Comparison of ENCODE assay signal across 30 cellular contexts in genomic region chr11:17588166-17588565, GRCh38. TPM values are rescaled to one million over a fixed set of nuclear protein-coding genes. Genes with fewer than 3 reads are reported as not detected.
DNase-seq lines count a peak whose midpoint lies in the region; FAIRE-seq and TF ChIP-seq lines count a peak whose summit lies in the region.
"Had no signal": no experiment of that assay in that cellular context is flagged by ENCODE, and none has a peak within 500 bp of the region (broad histone marks: within the 10 kb centered on the region; RNA-seq: fewer than 3 reads in every experiment).

No MANE protein-coding gene starts in this region.

- H3K9me3 ChIP-seq in kidney (ENCODE audit: control insufficient read depth in 1 of 2, low read length in 2 of 2), result no peaks in the 10 kb centered on the region
- H3K9me3 ChIP-seq in spleen, result no peaks in the 10 kb centered on the region
- H3K9me3 ChIP-seq in transverse colon, result no peaks in the 10 kb centered on the region
- H3K9me3 ChIP-seq: MG63, SJCRH30 had no signal

- H3K4me3 ChIP-seq in bronchial epithelial cell (ENCODE audit: low read depth, low read length) (no peak overlapping the region), kidney (ENCODE audit: low read length in 2 of 2) (no peak overlapping the region), spleen (no peak overlapping the region), foreskin fibroblast (ENCODE audit: low read depth in 1 of 2, low read length in 2 of 2) (no peak overlapping the region), transverse colon (no peak overlapping the region)
- H3K4me3 ChIP-seq: BLaER1, GM23338, MG63, SJCRH30 had no signal

- no peak for FAIRE-seq in bronchial epithelial cell (lab: Jason Lieb, UNC)
- FAIRE-seq in kidney (lab: Jason Lieb, UNC), result no peak
- FAIRE-seq in frontal cortex (lab: Jason Lieb, UNC), result no peak

- H3K27me3 Mint-ChIP-seq in CD14-positive monocyte (ENCODE audit: low read depth in 3 of 3), result peaks cover 3 to 8% (median 6%) of the 10 kb centered on the region in 3 donors

- no peak overlapping the region for H3K4me3 Mint-ChIP-seq in CD14-positive monocyte
- H3K4me3 Mint-ChIP-seq: CD4-positive, alpha-beta T cell; GM23338; H9 had no signal

- H3K27me3 ChIP-seq in bronchial epithelial cell (ENCODE audit: control insufficient read depth, insufficient read depth, low read length) (no peaks in the 10 kb centered on the region), spleen (replicated peaks in 1 of 7) (peaks cover 0 to 37% (median 0%) of the 10 kb centered on the region in 7 donors), transverse colon (peaks cover 8% of the 10 kb centered on the region)
- H3K27me3 ChIP-seq: MG63, SJCRH30 had no signal

- H3K36me3 ChIP-seq in bronchial epithelial cell (ENCODE audit: control insufficient read depth, insufficient read depth, low read length) (no peaks in the 10 kb centered on the region), kidney (ENCODE audit: control insufficient read depth in 1 of 2, insufficient read depth in 2 of 2, low read length in 2 of 2) (no peaks in the 10 kb centered on the region), spleen (no peaks in the 10 kb centered on the region), transverse colon (no peaks in the 10 kb centered on the region)
- H3K36me3 ChIP-seq: BLaER1, MG63, SJCRH30 had no signal

- DNase-seq in CD14-positive monocyte (ENCODE audit: low spot score) (peak; percentile 2), bronchial epithelial cell (ENCODE audit: low read depth) (peak; percentile 8), kidney (peak; percentile 21), spleen (peak; percentile 36), frontal cortex (ENCODE audit: low spot score in 2 of 2) (no peak), foreskin fibroblast (no peak), transverse colon (no peak)
- DNase-seq: 8988T; ACHN; CD4-positive, alpha-beta T cell; COR-L47; DMS53; H9; KBM-7; MG63; NCI-H1105 treated with DMSO at 0.1 percent for 48 hours; NCI-H146; NCI-H1930; NCI-H446; NCI-H524 treated with DMSO at 0.1 percent for 48 hours; NCI-H82; NK-92 treated with Interleukin-12 subunit alpha and Interleukin-12 subunit beta, amount 100 ng/mL, for 24 hours; PC-3; SJCRH30 had no signal

- TF ChIP-seq EP300 in transverse colon (IDR thresholded peaks at IDR 0.05; ENCODE audit: low read depth), result no peak

- intact Hi-C loops in CD14-positive monocyte (cut with micrococcal nuclease) (no loop called here), kidney (cut with DNase I) (no loop called here), spleen (cut with DNase I; ENCODE audit: low total_unique reads) (no loop called here), transverse colon (cut with DNase I; ENCODE audit: low total_unique reads) (no loop called here)

- H3K9me3 Mint-ChIP-seq in CD14-positive monocyte, result no peaks in the 10 kb centered on the region
- H3K9me3 Mint-ChIP-seq: CD4-positive, alpha-beta T cell; GM23338 had no signal

- H3K4me1 ChIP-seq in kidney (ENCODE audit: control insufficient read depth in 1 of 2, insufficient read depth in 1 of 2, low read depth in 1 of 2, low read length in 2 of 2), result no peaks in the 10 kb centered on the region
- H3K4me1 ChIP-seq in spleen, result no peaks in the 10 kb centered on the region
- H3K4me1 ChIP-seq in transverse colon, result no peaks in the 10 kb centered on the region
- H3K4me1 ChIP-seq: BLaER1, SJCRH30 had no signal

- in situ Hi-C loops in transverse colon (cut with MboI; ENCODE audit: low pct_ligation_motif_present in 1 of 4, low pct_unique_long_range_greater_than_20kb in 1 of 4, low sequenced_read_pairs in 3 of 4), result no loop called here

- no peak overlapping the region for H3K9ac ChIP-seq in kidney (ENCODE audit: low read length in 2 of 2)
- H3K9ac ChIP-seq: BLaER1 had no signal

- no peaks in the 10 kb centered on the region for H3K36me3 Mint-ChIP-seq in CD14-positive monocyte

- no peaks in the 10 kb centered on the region for H3K4me1 Mint-ChIP-seq in CD14-positive monocyte
- H3K4me1 Mint-ChIP-seq: GM23338, H9 had no signal

- TF ChIP-seq POLR2A in spleen (IDR thresholded peaks at IDR 0.05), result no peak
- TF ChIP-seq POLR2A in transverse colon (IDR thresholded peaks at IDR 0.05), result no peak

- 72 to 83% (median 76%) methylated on average over 8 of the region's 8 CpGs for WGBS in spleen, 5 donors
- 74% methylated on average over 8 of the region's 8 CpGs; no CpG with 5 or more reads in 1 of the 2 donors for WGBS in transverse colon (ENCODE audit: low coverage in 1 of 2), 2 donors

- TF ChIP-seq CTCF in CD14-positive monocyte (IDR thresholded peaks at IDR 0.05), result no peak
- TF ChIP-seq CTCF in bronchial epithelial cell (IDR thresholded peaks at IDR 0.05; ENCODE audit: insufficient read depth, low read length, severe bottlenecking), result no peak
- TF ChIP-seq CTCF in kidney (IDR thresholded peaks at IDR 0.05; ENCODE audit: borderline replicate concordance, extremely low read depth, insufficient read depth), result no peak
- TF ChIP-seq CTCF in spleen (IDR thresholded peaks at IDR 0.05 in 8 of 11, conservative IDR thresholded peaks at IDR 0.05 in 3 of 11), result no peak
- no peak for TF ChIP-seq CTCF in foreskin fibroblast (IDR thresholded peaks at IDR 0.05; ENCODE audit: low read depth, low read length)
- no peak for TF ChIP-seq CTCF in transverse colon (IDR thresholded peaks at IDR 0.05)

- no peak overlapping the region for H3K27ac ChIP-seq in kidney (ENCODE audit: low read depth in 2 of 2, low read length in 2 of 2)
- H3K27ac ChIP-seq in spleen, result no peak overlapping the region
- H3K27ac ChIP-seq in transverse colon, result no peak overlapping the region
- H3K27ac ChIP-seq: BLaER1, SJCRH30 had no signal

- no peak overlapping the region for H3K27ac Mint-ChIP-seq in CD14-positive monocyte
- H3K27ac Mint-ChIP-seq: CD4-positive, alpha-beta T cell; GM23338; H9 had no signal

RNA-seq across cellular contexts. Expression of gene OTOG, which starts 41.1 kb away (rescaled TPM):
- polyA plus RNA-seq in CD14-positive monocyte (not detected), kidney (ENCODE audit: insufficient read depth, low read depth, low replicate concordance) (not detected), spleen (not detected)
- total RNA-seq in bronchial epithelial cell (not detected in 2 replicates), kidney (0.06 TPM), spleen (not detected), frontal cortex (under 0.01 TPM), transverse colon (not detected)
- total RNA-seq: CD4-positive, alpha-beta T cell; Daoy; G401; LHCN-M2; PC-3; Right ventricle myocardium inferior had no signal

RNA-seq across cellular contexts. Expression of gene USH1C, which starts 44.0 kb away (rescaled TPM):
- polyA plus RNA-seq in CD14-positive monocyte, result not detected
- not detected in 2 replicates for total RNA-seq in bronchial epithelial cell
- 38.6 TPM for total RNA-seq in kidney
- polyA plus RNA-seq in kidney (ENCODE audit: insufficient read depth, low read depth, low replicate concordance), result 107 TPM
- total RNA-seq in spleen, result not detected
- polyA plus RNA-seq in spleen, result under 1 TPM in 1 of 3 donors, not detected in 2; 0.12 TPM
- not detected for total RNA-seq in frontal cortex
- total RNA-seq in transverse colon, result 1,000 to 10,000 TPM in 1 of 4 donors, 100 to 1,000 TPM in 3; 110 to 1,022 (median 157) TPM
- total RNA-seq: CD4-positive, alpha-beta T cell; Daoy; G401; LHCN-M2; PC-3; Right ventricle myocardium inferior had no signal

Comparison
In these comparisons a context has a peak if more than half of its experiments do, and no peak if none do; other contexts are left out.
1. DNase-seq: peak in CD14-positive monocyte (single experiment), bronchial epithelial cell (single experiment), kidney (single experiment) and spleen (single experiment); none in frontal cortex (0 of 2), foreskin fibroblast (0 of 2) and transverse colon (single experiment).
2. RNA of gene USH1C, which starts 44.0 kb away (total RNA-seq): 110 to 1,022 TPM in transverse colon and 38.6 TPM in kidney (single experiment); not detected in spleen, not detected in bronchial epithelial cell and not detected in frontal cortex (single experiment); every median in the first group is over 10 times any median in the second.